ENCODE assay signal across 1 cellular context in the genomic region with DNA sequence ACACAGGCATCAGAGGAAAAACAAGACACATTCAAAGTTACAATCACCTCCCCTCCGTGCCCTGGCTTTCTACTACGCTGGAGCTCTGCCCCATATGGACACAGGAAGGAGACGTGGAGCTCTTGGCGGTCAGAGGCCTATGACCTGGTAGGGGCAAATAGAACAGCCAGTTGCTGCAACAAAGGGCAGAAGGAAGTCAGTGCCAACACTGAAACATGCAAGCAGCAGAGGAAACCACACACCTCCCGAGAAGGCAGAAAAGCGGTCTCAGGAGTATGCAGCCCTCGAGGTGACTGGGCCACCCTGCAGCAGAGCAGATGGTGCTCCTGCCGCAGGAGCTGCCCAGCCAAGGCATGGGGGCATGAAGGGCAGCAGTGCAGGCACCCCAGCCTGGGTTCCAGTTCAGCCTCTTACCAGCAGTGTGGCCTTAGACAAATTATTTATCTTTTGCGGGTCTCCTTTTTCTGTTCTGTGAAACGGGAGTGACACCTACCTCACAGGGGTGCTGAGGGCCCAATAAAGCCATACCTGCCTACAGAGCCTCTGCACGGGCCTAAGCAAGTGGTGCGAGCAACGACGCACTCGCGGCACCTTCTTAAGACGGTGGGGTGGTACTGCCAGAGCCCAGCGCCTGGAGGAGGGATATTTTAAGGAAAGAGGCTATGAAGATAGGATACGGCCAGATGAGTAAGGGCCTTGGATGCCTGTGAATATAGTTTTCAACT.
TF ChIP-seq lines count a peak whose summit lies in the region.

No MANE protein-coding gene starts in this region.

TF ChIP-seq in WTC11, 78 proteins besides CTCF, POLR2A, EP300 and RAD21 (continued from another document):
- TF ChIP-seq, protein P1, sequence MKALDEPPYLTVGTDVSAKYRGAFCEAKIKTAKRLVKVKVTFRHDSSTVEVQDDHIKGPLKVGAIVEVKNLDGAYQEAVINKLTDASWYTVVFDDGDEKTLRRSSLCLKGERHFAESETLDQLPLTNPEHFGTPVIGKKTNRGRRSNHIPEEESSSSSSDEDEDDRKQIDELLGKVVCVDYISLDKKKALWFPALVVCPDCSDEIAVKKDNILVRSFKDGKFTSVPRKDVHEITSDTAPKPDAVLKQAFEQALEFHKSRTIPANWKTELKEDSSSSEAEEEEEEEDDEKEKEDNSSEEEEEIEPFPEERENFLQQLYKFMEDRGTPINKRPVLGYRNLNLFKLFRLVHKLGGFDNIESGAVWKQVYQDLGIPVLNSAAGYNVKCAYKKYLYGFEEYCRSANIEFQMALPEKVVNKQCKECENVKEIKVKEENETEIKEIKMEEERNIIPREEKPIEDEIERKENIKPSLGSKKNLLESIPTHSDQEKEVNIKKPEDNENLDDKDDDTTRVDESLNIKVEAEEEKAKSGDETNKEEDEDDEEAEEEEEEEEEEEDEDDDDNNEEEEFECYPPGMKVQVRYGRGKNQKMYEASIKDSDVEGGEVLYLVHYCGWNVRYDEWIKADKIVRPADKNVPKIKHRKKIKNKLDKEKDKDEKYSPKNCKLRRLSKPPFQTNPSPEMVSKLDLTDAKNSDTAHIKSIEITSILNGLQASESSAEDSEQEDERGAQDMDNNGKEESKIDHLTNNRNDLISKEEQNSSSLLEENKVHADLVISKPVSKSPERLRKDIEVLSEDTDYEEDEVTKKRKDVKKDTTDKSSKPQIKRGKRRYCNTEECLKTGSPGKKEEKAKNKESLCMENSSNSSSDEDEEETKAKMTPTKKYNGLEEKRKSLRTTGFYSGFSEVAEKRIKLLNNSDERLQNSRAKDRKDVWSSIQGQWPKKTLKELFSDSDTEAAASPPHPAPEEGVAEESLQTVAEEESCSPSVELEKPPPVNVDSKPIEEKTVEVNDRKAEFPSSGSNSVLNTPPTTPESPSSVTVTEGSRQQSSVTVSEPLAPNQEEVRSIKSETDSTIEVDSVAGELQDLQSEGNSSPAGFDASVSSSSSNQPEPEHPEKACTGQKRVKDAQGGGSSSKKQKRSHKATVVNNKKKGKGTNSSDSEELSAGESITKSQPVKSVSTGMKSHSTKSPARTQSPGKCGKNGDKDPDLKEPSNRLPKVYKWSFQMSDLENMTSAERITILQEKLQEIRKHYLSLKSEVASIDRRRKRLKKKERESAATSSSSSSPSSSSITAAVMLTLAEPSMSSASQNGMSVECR (CRISPR knock-in tag; IDR thresholded peaks at IDR 0.05; ENCODE audit: borderline replicate concordance): no peak
- TF ChIP-seq, protein P2, sequence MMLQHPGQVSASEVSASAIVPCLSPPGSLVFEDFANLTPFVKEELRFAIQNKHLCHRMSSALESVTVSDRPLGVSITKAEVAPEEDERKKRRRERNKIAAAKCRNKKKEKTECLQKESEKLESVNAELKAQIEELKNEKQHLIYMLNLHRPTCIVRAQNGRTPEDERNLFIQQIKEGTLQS (CRISPR knock-in tag; conservative IDR thresholded peaks at IDR 0.05): no peak
- TF ChIP-seq, protein P3, sequence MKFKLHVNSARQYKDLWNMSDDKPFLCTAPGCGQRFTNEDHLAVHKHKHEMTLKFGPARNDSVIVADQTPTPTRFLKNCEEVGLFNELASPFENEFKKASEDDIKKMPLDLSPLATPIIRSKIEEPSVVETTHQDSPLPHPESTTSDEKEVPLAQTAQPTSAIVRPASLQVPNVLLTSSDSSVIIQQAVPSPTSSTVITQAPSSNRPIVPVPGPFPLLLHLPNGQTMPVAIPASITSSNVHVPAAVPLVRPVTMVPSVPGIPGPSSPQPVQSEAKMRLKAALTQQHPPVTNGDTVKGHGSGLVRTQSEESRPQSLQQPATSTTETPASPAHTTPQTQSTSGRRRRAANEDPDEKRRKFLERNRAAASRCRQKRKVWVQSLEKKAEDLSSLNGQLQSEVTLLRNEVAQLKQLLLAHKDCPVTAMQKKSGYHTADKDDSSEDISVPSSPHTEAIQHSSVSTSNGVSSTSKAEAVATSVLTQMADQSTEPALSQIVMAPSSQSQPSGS (CRISPR knock-in tag; IDR thresholded peaks at IDR 0.05; ENCODE audit: borderline replicate concordance, low read depth): no peak
- TF ChIP-seq SOX15 (CRISPR knock-in tag; IDR thresholded peaks at IDR 0.05) (no peak), TP53 (CRISPR knock-in tag; IDR thresholded peaks at IDR 0.05) (no peak), SP1 (CRISPR knock-in tag; conservative IDR thresholded peaks at IDR 0.05) (no peak)
- TF ChIP-seq, protein P4, sequence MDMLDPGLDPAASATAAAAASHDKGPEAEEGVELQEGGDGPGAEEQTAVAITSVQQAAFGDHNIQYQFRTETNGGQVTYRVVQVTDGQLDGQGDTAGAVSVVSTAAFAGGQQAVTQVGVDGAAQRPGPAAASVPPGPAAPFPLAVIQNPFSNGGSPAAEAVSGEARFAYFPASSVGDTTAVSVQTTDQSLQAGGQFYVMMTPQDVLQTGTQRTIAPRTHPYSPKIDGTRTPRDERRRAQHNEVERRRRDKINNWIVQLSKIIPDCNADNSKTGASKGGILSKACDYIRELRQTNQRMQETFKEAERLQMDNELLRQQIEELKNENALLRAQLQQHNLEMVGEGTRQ (CRISPR knock-in tag; IDR thresholded peaks at IDR 0.05): no peak
- TF ChIP-seq, protein P5, sequence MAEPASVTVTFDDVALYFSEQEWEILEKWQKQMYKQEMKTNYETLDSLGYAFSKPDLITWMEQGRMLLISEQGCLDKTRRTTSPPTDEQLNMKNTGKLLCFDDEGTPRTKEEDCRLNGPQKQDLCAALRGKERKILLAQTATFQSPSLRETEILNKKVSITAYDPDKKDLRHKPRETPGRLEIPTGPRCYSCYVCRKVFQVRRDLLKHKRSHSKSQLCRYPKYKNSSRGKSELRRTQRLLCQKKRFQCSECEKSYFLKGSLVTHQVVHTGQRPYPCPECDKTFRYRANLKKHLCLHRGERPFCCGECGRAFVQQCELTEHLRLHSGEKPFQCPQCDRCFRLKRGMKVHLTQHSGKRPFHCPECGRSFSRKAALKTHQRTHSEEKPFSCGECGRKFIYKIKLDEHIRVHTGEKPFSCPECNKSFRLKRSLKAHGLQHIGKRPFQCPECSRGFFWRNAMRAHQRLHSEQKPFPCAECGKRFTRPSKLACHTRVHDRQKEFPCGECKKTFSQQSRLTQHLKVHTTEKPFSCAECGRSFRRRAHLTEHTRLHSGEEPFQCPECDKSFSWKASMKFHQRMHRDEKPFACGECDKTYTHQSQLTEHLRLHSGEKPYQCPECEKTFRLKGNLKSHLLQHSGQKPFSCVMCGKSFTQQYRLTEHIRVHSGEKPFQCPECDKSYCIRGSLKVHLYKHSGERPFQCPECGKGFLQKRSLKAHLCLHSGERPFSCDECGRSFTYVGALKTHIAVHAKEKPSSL (CRISPR knock-in tag; conservative IDR thresholded peaks at IDR 0.05): no peak
- TF ChIP-seq, protein P6, sequence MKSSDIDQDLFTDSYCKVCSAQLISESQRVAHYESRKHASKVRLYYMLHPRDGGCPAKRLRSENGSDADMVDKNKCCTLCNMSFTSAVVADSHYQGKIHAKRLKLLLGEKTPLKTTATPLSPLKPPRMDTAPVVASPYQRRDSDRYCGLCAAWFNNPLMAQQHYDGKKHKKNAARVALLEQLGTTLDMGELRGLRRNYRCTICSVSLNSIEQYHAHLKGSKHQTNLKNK (CRISPR knock-in tag; IDR thresholded peaks at IDR 0.05): no peak
TF ChIP-seq in WTC11: peak in this region for 0.
